Comparison of ENCODE assay signal across 6 cellular contexts in the genomic region with DNA sequence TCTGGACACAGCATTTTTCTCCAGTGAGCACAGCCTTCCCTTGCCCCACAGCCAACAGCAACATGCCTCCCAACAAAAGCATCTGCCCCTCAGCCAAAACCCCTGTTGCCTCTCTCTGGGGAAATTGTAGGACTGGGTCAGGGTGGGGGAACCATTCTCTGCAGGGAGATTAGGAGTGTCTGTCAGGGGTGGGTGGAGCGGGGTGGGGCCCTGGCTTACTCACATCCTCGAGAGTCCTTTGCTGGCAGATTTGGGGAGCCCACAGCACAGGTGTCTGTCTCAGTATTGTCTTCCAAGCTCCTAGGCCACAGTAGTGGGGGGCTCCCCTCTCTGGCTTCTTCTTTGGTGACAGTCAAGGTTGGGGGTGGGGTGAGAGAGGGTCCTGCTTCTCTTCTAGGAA. TPM values are rescaled to one million over a fixed set of nuclear protein-coding genes. Genes with fewer than 3 reads are reported as not detected.
"Had no signal": no experiment of that assay in that cellular context is flagged by ENCODE, and none has a peak within 500 bp of the region (broad histone marks: within the 10 kb centered on the region; RNA-seq: fewer than 3 reads in every experiment).

No MANE protein-coding gene starts in this region.

RNA-seq across cellular contexts. Expression of a gene that starts 28.3 kb away (rescaled TPM):
- total RNA-seq: HepG2, HT-29, HT1080, IMR-90, K562 had no signal
- polyA plus RNA-seq: HepG2, IgD-negative memory B cell, IMR-90, K562 had no signal
